25 cellular contexts compared by ENCODE assay signal in the genomic region with DNA sequence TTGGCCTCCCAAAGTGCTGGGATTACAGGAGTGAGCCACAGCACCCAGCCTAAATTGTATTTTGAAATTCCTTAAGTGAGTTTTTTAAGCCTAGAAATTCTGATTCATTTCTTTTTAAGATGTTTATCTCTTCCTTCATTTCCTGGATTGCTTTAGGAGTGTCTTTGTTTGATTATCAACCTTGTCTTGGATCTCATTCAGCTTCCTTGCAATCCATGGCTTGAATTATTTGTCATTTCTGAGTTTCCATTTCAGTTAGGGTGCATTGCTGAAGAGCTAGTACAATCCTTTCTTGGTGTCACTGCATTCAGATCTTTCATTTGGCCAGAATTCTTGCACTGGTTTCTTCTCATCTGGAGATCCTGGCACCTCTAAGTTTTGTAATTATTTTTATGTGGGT.
"Had no signal": no experiment of that assay in that cellular context is flagged by ENCODE, and none has a peak within 500 bp of the region (broad histone marks: within the 10 kb centered on the region; RNA-seq: fewer than 3 reads in every experiment).

No MANE protein-coding gene starts in this region.

- H3K36me3 ChIP-seq: esophagus squamous epithelium, lower lobe of right lung, thoracic aorta, tibial nerve, upper lobe of right lung, uterus had no signal

- H3K27ac ChIP-seq: esophagus squamous epithelium, lower lobe of right lung, parathyroid adenoma, thoracic aorta, tibial nerve, upper lobe of right lung, uterus had no signal

- H3K9me3 ChIP-seq: esophagus squamous epithelium, lower lobe of right lung, thoracic aorta, upper lobe of right lung, uterus had no signal

- H3K27me3 ChIP-seq: esophagus squamous epithelium, tibial nerve, upper lobe of right lung, uterus had no signal

- ATAC-seq: effector memory CD8-positive, alpha-beta T cell; left ventricle myocardium superior; natural killer cell treated with Interleukin-12 subunit alpha and Interleukin-12 subunit beta and Interleukin-15 and Interleukin-18, amount 100 ng/mL, for 72 hours; sciatic nerve; stimulated activated memory B cell treated with anti-CD40 and anti-IgM and Interleukin-4, amounts not matched to agents 10 μg/mL and 1 μg/mL and 100 μg/mL, for 72 hours; stimulated activated naive CD8-positive, alpha-beta T cell treated with anti-CD3 and anti-CD28 coated beads, Interleukin-15, Interleukin-2, amounts not matched to agents 100 U/mL and 50 U/mL, for 24 hours; upper lobe of right lung had no signal

- DNase-seq: cortex of kidney; effector memory CD8-positive, alpha-beta T cell; erythroblast; esophagus squamous epithelium; foreskin melanocyte; glutamatergic neuron; hypothalamus; immature natural killer cell; islet precursor cell; kidney glomerular epithelial cell; left ventricle myocardium superior; lower lobe of right lung; naive B cell; stimulated activated CD4-positive, alpha-beta T cell treated with anti-CD3 and anti-CD28 coated beads, Interleukin-2, amount 100 ng/mL, for 24 hours; stimulated activated CD4-positive, alpha-beta T cell treated with anti-CD3 and anti-CD28 coated beads, Interleukin-4, amount 100 ng/mL, for 24 hours; stimulated activated naive CD8-positive, alpha-beta T cell treated with anti-CD3 and anti-CD28 coated beads, Interleukin-15, Interleukin-2, amounts not matched to agents 100 U/mL and 50 U/mL, for 24 hours; substantia nigra; upper lobe of right lung; uterus had no signal

- H3K4me3 ChIP-seq: esophagus squamous epithelium, lower lobe of right lung, thoracic aorta, tibial nerve, upper lobe of right lung, uterus had no signal

- H3K4me1 ChIP-seq: esophagus squamous epithelium, lower lobe of right lung, parathyroid adenoma, upper lobe of right lung, uterus had no signal
